ENCODE assay signal across 17 cellular contexts in the genomic region with DNA sequence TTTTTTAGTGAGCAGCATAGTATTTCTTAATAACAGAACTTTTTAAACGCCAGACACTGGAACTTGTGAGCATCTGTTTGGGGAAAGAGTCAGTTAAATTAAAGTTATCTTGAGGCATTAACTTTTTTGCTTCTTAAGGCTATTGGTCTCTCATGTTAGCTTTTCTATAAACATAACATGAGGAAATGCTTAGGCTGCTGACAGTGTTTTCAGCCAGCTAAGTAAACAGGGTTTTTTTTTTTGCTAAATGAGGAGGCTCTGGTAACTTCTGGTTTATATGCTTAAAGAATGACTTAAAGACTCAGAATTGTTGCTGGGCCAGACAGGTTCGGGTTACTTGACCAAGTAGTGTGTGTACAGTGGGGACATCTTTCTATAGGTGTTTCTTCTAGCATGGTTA.
DNase-seq lines count a peak whose midpoint lies in the region; ATAC-seq, FAIRE-seq and TF ChIP-seq lines count a peak whose summit lies in the region.
"Had no signal": no experiment of that assay in that cellular context is flagged by ENCODE, and none has a peak within 500 bp of the region (broad histone marks: within the 10 kb centered on the region; RNA-seq: fewer than 3 reads in every experiment).

No MANE protein-coding gene starts in this region.

- H3F3A ChIP-seq in DOHH2 (ENCODE audit: control insufficient read depth, insufficient read depth): peaks cover 18% of the 10 kb centered on the region

- TF ChIP-seq RAD21 in A549 (conservative IDR thresholded peaks at IDR 0.05 in 1 of 2, IDR thresholded peaks at IDR 0.05 in 1 of 2): no peak

- H3K9me3 ChIP-seq in A549: no peaks in the 10 kb centered on the region
- H3K9me3 ChIP-seq in DOHH2 (ENCODE audit: control insufficient read depth, insufficient read depth, low read length): peaks cover 7% of the 10 kb centered on the region
- H3K9me3 ChIP-seq: BE2C had no signal

- H3K27me3 ChIP-seq in DOHH2 (ENCODE audit: control insufficient read depth, low read length): no peaks in the 10 kb centered on the region
- H3K27me3 ChIP-seq in H7 (ENCODE audit: control insufficient read depth, insufficient read depth, low read length): no peaks in the 10 kb centered on the region
- H3K27me3 ChIP-seq: BE2C had no signal

- H4K20me1 ChIP-seq in DOHH2 (ENCODE audit: control insufficient read depth, insufficient read depth, low read depth, low read length): no peaks in the 10 kb centered on the region

- 47% methylated on average over 2 of the region's 2 CpGs for WGBS in A549 (ENCODE audit: missing lambda C conversion rate)

- H3K4me3 ChIP-seq in A549 (no peak overlapping the region), DOHH2 (ENCODE audit: low read length) (peak overlapping the region; percentile 22), fibroblast of villous mesenchyme (ENCODE audit: low read depth, low read length) (no peak overlapping the region), H7 (ENCODE audit: insufficient read depth, low read depth, low read length) (no peak overlapping the region)

- peak; percentile 32 for FAIRE-seq in A549 (lab: Jason Lieb, UNC)
- FAIRE-seq: G401.6, GM12892 had no signal

- H3K9me2 ChIP-seq in DOHH2 (replicated peaks; ENCODE audit: control insufficient read depth, low read length): no peaks in the 10 kb centered on the region

- H3K27ac ChIP-seq in A549 (no peak overlapping the region), DOHH2 (ENCODE audit: low read depth, low read length) (peak overlapping the region; percentile 67)

- TF ChIP-seq CTCF in A549 (IDR thresholded peaks at IDR 0.05) (no peak), DOHH2 (IDR thresholded peaks at IDR 0.05; ENCODE audit: low read depth, low read length, poor library complexity, severe bottlenecking) (no peak), fibroblast of villous mesenchyme (IDR thresholded peaks at IDR 0.05; ENCODE audit: insufficient read depth, low read depth, low read length) (no peak)

- peaks cover 54% of the 10 kb centered on the region for H3K79me2 ChIP-seq in DOHH2 (ENCODE audit: control insufficient read depth, low read length)

- no peak overlapping the region for H3K4me2 ChIP-seq in A549
- peak overlapping the region; percentile 41 for H3K4me2 ChIP-seq in DOHH2 (ENCODE audit: low read length)

- ATAC-seq in A549: no peak
- ATAC-seq in GM21423 (IDR thresholded peaks at IDR 0.05; ENCODE audit: unreplicated experiment): no peak

- H3K36me3 ChIP-seq in DOHH2 (ENCODE audit: control insufficient read depth, low read length) (peaks cover 44% of the 10 kb centered on the region), H7 (replicated peaks; ENCODE audit: control insufficient read depth, insufficient read depth, low read length) (no peaks in the 10 kb centered on the region)
- H3K36me3 ChIP-seq: BE2C had no signal

- DNase-seq in A549 (ENCODE audit: low read depth in 1 of 2, low spot score in 1 of 2) (no peak), brain pericyte (ENCODE audit: low read depth, low spot score) (peak; percentile 13), fibroblast of villous mesenchyme (ENCODE audit: low read depth) (peak; percentile 53), H7 (no peak), DMS153 (lab: John Stamatoyannopoulos, UW) (no peak)
- no peak for DNase-seq in activated CD4-positive, alpha-beta T cell treated with anti-CD3 and anti-CD28 coated beads, Interleukin-2, amount 50 U/mL, for 48 hours
- DNase-seq: 8988T; ACHN; BE2C; Caco-2; CD8-positive, alpha-beta memory T cell; EL; KBM-7 had no signal

- peaks cover 16% of the 10 kb centered on the region for H3K4me1 ChIP-seq in A549
- peaks cover 53% of the 10 kb centered on the region for H3K4me1 ChIP-seq in DOHH2 (ENCODE audit: control insufficient read depth, low read length)
- H3K4me1 ChIP-seq: BE2C had no signal

- TF ChIP-seq POLR2A in A549 (IDR thresholded peaks at IDR 0.05; ENCODE audit: low read length): no peak

- CTCF ChIA-PET in A549 (lab: Yijun Ruan, JAX): interaction anchor here (1.0 kb wide), 1 partner anchor 282 kb away, joined by 3 read pairs; no protein-coding TSS in a partner anchor

- POLR2A ChIA-PET in A549 (lab: Yijun Ruan, JAX): no interaction called here

- TF ChIP-seq EP300 in A549 (IDR thresholded peaks at IDR 0.05): no peak

TF ChIP-seq in A549, 52 proteins besides CTCF, POLR2A, EP300 and RAD21:
- TF ChIP-seq EHMT2 (IDR thresholded peaks at IDR 0.05; ENCODE audit: low read depth) (no peak), RCOR1 (IDR thresholded peaks at IDR 0.05; ENCODE audit: low read depth, low read length) (no peak), CBX8 (IDR thresholded peaks at IDR 0.05) (no peak), CBX2 (IDR thresholded peaks at IDR 0.05; ENCODE audit: borderline replicate concordance, low read depth) (no peak), ZSCAN20 (CRISPR knock-in tag; IDR thresholded peaks at IDR 0.05) (no peak), NPAS2 (CRISPR knock-in tag; IDR thresholded peaks at IDR 0.05; ENCODE audit: borderline replicate concordance) (no peak), SREBF2 (IDR thresholded peaks at IDR 0.05) (no peak), FOSL2 (IDR thresholded peaks at IDR 0.05) (no peak), FOSL2 (CRISPR knock-in tag; IDR thresholded peaks at IDR 0.05) (no peak), CHD4 (IDR thresholded peaks at IDR 0.05; ENCODE audit: borderline replicate concordance) (no peak)
- TF ChIP-seq, protein P1, sequence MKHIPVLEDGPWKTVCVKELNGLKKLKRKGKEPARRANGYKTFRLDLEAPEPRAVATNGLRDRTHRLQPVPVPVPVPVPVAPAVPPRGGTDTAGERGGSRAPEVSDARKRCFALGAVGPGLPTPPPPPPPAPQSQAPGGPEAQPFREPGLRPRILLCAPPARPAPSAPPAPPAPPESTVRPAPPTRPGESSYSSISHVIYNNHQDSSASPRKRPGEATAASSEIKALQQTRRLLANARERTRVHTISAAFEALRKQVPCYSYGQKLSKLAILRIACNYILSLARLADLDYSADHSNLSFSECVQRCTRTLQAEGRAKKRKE (CRISPR knock-in tag; IDR thresholded peaks at IDR 0.05; ENCODE audit: low read depth): no peak
- TF ChIP-seq, protein P2, sequence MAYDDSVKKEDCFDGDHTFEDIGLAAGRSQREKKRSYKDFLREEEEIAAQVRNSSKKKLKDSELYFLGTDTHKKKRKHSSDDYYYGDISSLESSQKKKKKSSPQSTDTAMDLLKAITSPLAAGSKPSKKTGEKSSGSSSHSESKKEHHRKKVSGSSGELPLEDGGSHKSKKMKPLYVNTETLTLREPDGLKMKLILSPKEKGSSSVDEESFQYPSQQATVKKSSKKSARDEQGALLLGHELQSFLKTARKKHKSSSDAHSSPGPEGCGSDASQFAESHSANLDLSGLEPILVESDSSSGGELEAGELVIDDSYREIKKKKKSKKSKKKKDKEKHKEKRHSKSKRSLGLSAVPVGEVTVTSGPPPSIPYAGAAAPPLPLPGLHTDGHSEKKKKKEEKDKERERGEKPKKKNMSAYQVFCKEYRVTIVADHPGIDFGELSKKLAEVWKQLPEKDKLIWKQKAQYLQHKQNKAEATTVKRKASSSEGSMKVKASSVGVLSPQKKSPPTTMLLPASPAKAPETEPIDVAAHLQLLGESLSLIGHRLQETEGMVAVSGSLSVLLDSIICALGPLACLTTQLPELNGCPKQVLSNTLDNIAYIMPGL (CRISPR knock-in tag; IDR thresholded peaks at IDR 0.05; ENCODE audit: borderline replicate concordance): no peak
TF ChIP-seq in A549: peak in this region for 0.

Comparison
In these comparisons a context has a peak if more than half of its experiments do, and no peak if none do; other contexts are left out.
1. DNase-seq: peak in brain pericyte (single experiment) and fibroblast of villous mesenchyme (single experiment); none in A549 (0 of 2), H7 (single experiment), activated CD4-positive, alpha-beta T cell treated with anti-CD3 and anti-CD28 coated beads, Interleukin-2, amount 50 U/mL, for 48 hours (0 of 2) and DMS153 (single experiment).